ENCODE assay signal across 1 cellular context in the genomic region with DNA sequence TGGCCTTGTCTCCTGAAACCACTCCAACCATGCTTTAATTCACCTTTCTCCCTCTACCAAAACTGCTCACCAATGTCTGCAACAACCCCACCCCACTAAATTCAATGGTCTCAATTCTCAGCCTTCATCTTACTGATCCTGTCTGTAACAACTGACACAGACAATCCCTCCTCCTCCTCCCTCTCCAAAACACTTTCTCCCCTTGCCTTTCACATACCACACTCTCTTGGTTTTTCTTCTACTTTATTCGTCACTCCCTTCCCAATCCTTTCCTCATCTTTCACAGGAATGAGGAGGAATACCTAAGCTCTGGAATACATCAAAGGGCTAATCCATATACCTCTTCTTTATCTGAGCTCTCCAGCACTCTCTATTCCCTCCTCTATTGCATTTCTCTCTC.
TF ChIP-seq lines count a peak whose summit lies in the region.

No MANE protein-coding gene starts in this region.

TF ChIP-seq in GM12891, 5 proteins besides CTCF, POLR2A, EP300 and RAD21:
- no peak for TF ChIP-seq SPI1 (IDR thresholded peaks at IDR 0.05; ENCODE audit: low read depth, low read length)
- no peak for TF ChIP-seq POU2F2 (IDR thresholded peaks at IDR 0.05; ENCODE audit: low read depth, low read length)
- no peak for TF ChIP-seq TAF1 (IDR thresholded peaks at IDR 0.05; ENCODE audit: low read depth, low read length)
- no peak for TF ChIP-seq PAX5 (IDR thresholded peaks at IDR 0.05; ENCODE audit: insufficient read depth, low read length, severe bottlenecking)
- no peak for TF ChIP-seq POLR2AphosphoS5 (IDR thresholded peaks at IDR 0.05; ENCODE audit: low read depth, low read length)
